Comparison of ENCODE assay signal across 33 cellular contexts in genomic region chr21:20253261-20253660, GRCh38.
"Had no signal": no experiment of that assay in that cellular context is flagged by ENCODE, and none has a peak within 500 bp of the region (broad histone marks: within the 10 kb centered on the region; RNA-seq: fewer than 3 reads in every experiment).

No MANE protein-coding gene starts in this region.

- H3K4me3 ChIP-seq: adrenal gland, body of pancreas, esophagus muscularis mucosa, gastrocnemius medialis had no signal

- H3K4me1 Mint-ChIP-seq: activated B cell treated with CpG ODN at 0.5 μM for 24 hours; activated CD8-positive, alpha-beta memory T cell treated with anti-CD3 and anti-CD28 coated beads, Interleukin-2, amount 10 ng/mL, durations not matched to agents 7 days and 5 days; activated naive CD4-positive, alpha-beta T cell treated with anti-CD3 and anti-CD28 coated beads, Interleukin-2, amount 50 U/mL, for 24 hours; activated naive CD8-positive, alpha-beta T cell treated with anti-CD3 and anti-CD28 coated beads for 36 hours; activated naive CD8-positive, alpha-beta T cell treated with anti-CD3 and anti-CD28 coated beads, Interleukin-2, amount 50 U/mL, for 24 hours; T-helper 17 cell had no signal

- H3K36me3 Mint-ChIP-seq: activated CD8-positive, alpha-beta memory T cell treated with anti-CD3 and anti-CD28 coated beads, Interleukin-2, amount 10 ng/mL, durations not matched to agents 7 days and 5 days; activated naive CD4-positive, alpha-beta T cell treated with anti-CD3 and anti-CD28 coated beads, Interleukin-2, amount 50 U/mL, for 24 hours; activated naive CD8-positive, alpha-beta T cell treated with anti-CD3 and anti-CD28 coated beads for 36 hours had no signal

- H3K27ac ChIP-seq: adrenal gland, body of pancreas, esophagus muscularis mucosa, foreskin keratinocyte, gastrocnemius medialis, WERI-Rb-1 had no signal

- DNase-seq: activated B cell treated with CpG ODN at 0.5 μM for 24 hours; activated CD4-positive, alpha-beta T cell treated with anti-CD3 and anti-CD28 coated beads for 48 hours; activated CD4-positive, alpha-beta T cell treated with anti-CD3 and anti-CD28 coated beads, Interleukin-2, amount 50 U/mL, for 1 hour; activated CD4-positive, alpha-beta T cell treated with anti-CD3 and anti-CD28 coated beads, Interleukin-2, amount 50 U/mL, for 48 hours; activated CD8-positive, alpha-beta memory T cell treated with anti-CD3 and anti-CD28 coated beads, Interleukin-2, amount 10 ng/mL, durations not matched to agents 7 days and 5 days; activated CD8-positive, alpha-beta memory T cell treated with anti-CD3 and anti-CD28 coated beads, Interleukin-2, amount 50 U/mL, for 4 hours; activated CD8-positive, alpha-beta T cell treated with anti-CD3 and anti-CD28 coated beads for 36 hours; activated effector memory CD4-positive, alpha-beta T cell treated with anti-CD3 and anti-CD28 coated beads, Interleukin-2, amount 50 U/mL, for 16 hours; activated naive CD4-positive, alpha-beta T cell treated with anti-CD3 and anti-CD28 coated beads for 36 hours; activated naive CD8-positive, alpha-beta T cell treated with anti-CD3 and anti-CD28 coated beads for 36 hours; activated naive CD8-positive, alpha-beta T cell treated with anti-CD3 and anti-CD28 coated beads, Interleukin-2, amount 50 U/mL, for 24 hours; activated T-cell treated with anti-CD3 and anti-CD28 coated beads, Interleukin-2, amount 50 U/mL, for 1 hour; activated T-cell treated with anti-CD3 and anti-CD28 coated beads, Interleukin-2, amount 50 U/mL, for 48 hours; adrenal gland; aorta; body of pancreas; cortex of kidney; dermis blood vessel endothelial cell; effector CD4-positive, alpha-beta T cell; effector memory CD8-positive, alpha-beta T cell; erythroblast; foreskin keratinocyte; gastrocnemius medialis; T-helper 1 cell; T-helper 17 cell; T1000; WERI-Rb-1 had no signal

- H3K27ac Mint-ChIP-seq: activated B cell treated with CpG ODN at 0.5 μM for 24 hours; activated CD8-positive, alpha-beta memory T cell treated with anti-CD3 and anti-CD28 coated beads, Interleukin-2, amount 10 ng/mL, durations not matched to agents 7 days and 5 days; activated CD8-positive, alpha-beta T cell treated with anti-CD3 and anti-CD28 coated beads for 36 hours; activated naive CD4-positive, alpha-beta T cell treated with anti-CD3 and anti-CD28 coated beads for 36 hours; activated naive CD4-positive, alpha-beta T cell treated with anti-CD3 and anti-CD28 coated beads, Interleukin-2, amount 50 U/mL, for 24 hours; activated naive CD8-positive, alpha-beta T cell treated with anti-CD3 and anti-CD28 coated beads for 36 hours; activated naive CD8-positive, alpha-beta T cell treated with anti-CD3 and anti-CD28 coated beads, Interleukin-2, amount 50 U/mL, for 24 hours; activated T-helper 1 cell treated with anti-CD3 and anti-CD28 coated beads, Interleukin-12 subunit alpha, Interleukin-12 subunit beta, Interleukin-2, Interleukin-4 antibody, amounts not matched to agents 30 ng/mL and 10 ng/mL and 1 ng/mL, durations not matched to agents 14 hours and 24 hours and 36 hours; activated T-helper 2 cell treated with anti-CD3 and anti-CD28 coated beads, Interferon-gamma antibody, Interleukin-2, Interleukin-4, amounts not matched to agents 10 μg/mL and 5 μg/mL and 100 μg/mL, durations not matched to agents 14 hours and 24 hours and 36 hours; effector memory CD8-positive, alpha-beta T cell; T-helper 17 cell; T-helper 2 cell treated with Interferon-gamma antibody and Interleukin-4, amounts not matched to agents 5 μg/mL and 100 μg/mL, for 36 hours had no signal

- H3K27me3 Mint-ChIP-seq: activated B cell treated with CpG ODN at 0.5 μM for 24 hours; activated CD8-positive, alpha-beta memory T cell treated with anti-CD3 and anti-CD28 coated beads, Interleukin-2, amount 10 ng/mL, durations not matched to agents 7 days and 5 days; activated CD8-positive, alpha-beta T cell treated with anti-CD3 and anti-CD28 coated beads for 36 hours; activated naive CD4-positive, alpha-beta T cell treated with anti-CD3 and anti-CD28 coated beads, Interleukin-2, amount 50 U/mL, for 24 hours; activated naive CD8-positive, alpha-beta T cell treated with anti-CD3 and anti-CD28 coated beads for 36 hours; activated naive CD8-positive, alpha-beta T cell treated with anti-CD3 and anti-CD28 coated beads, Interleukin-2, amount 50 U/mL, for 24 hours; effector memory CD8-positive, alpha-beta T cell; T-helper 17 cell had no signal

- ATAC-seq: activated CD4-positive, CD25-positive, alpha-beta regulatory T cell treated with anti-CD3 and anti-CD28 coated beads, Interleukin-2, amount 50 U/mL, for 24 hours; activated CD8-positive, alpha-beta memory T cell treated with anti-CD3 and anti-CD28 coated beads, Interleukin-2, amount 10 ng/mL, durations not matched to agents 7 days and 5 days; activated CD8-positive, alpha-beta T cell treated with anti-CD3 and anti-CD28 coated beads for 36 hours; activated naive CD8-positive, alpha-beta T cell treated with anti-CD3 and anti-CD28 coated beads, Interleukin-2, amount 50 U/mL, for 24 hours; body of pancreas; effector memory CD8-positive, alpha-beta T cell; foreskin keratinocyte; gastrocnemius medialis; T-helper 17 cell had no signal

- H3K9me3 Mint-ChIP-seq: activated naive CD4-positive, alpha-beta T cell treated with anti-CD3 and anti-CD28 coated beads for 36 hours; activated naive CD4-positive, alpha-beta T cell treated with anti-CD3 and anti-CD28 coated beads, Interleukin-2, amount 50 U/mL, for 24 hours; activated naive CD8-positive, alpha-beta T cell treated with anti-CD3 and anti-CD28 coated beads for 36 hours had no signal

- H3K4me3 Mint-ChIP-seq: activated B cell treated with CpG ODN at 0.5 μM for 24 hours; activated CD8-positive, alpha-beta memory T cell treated with anti-CD3 and anti-CD28 coated beads, Interleukin-2, amount 10 ng/mL, durations not matched to agents 7 days and 5 days; activated CD8-positive, alpha-beta T cell treated with anti-CD3 and anti-CD28 coated beads for 36 hours; activated naive CD4-positive, alpha-beta T cell treated with anti-CD3 and anti-CD28 coated beads for 36 hours; activated naive CD4-positive, alpha-beta T cell treated with anti-CD3 and anti-CD28 coated beads, Interleukin-2, amount 50 U/mL, for 24 hours; activated naive CD8-positive, alpha-beta T cell treated with anti-CD3 and anti-CD28 coated beads for 36 hours; activated naive CD8-positive, alpha-beta T cell treated with anti-CD3 and anti-CD28 coated beads, Interleukin-2, amount 50 U/mL, for 24 hours; activated T-helper 1 cell treated with anti-CD3 and anti-CD28 coated beads, Interleukin-12 subunit alpha, Interleukin-12 subunit beta, Interleukin-2, Interleukin-4 antibody, amounts not matched to agents 30 ng/mL and 10 ng/mL and 1 ng/mL, durations not matched to agents 14 hours and 24 hours and 36 hours; effector memory CD8-positive, alpha-beta T cell; T-helper 17 cell; T-helper 2 cell treated with Interferon-gamma antibody and Interleukin-4, amounts not matched to agents 5 μg/mL and 100 μg/mL, for 36 hours had no signal

- H3K4me1 ChIP-seq: adrenal gland, body of pancreas, esophagus muscularis mucosa, foreskin keratinocyte, gastrocnemius medialis had no signal

- H3K36me3 ChIP-seq: adrenal gland, esophagus muscularis mucosa, gastrocnemius medialis, WERI-Rb-1 had no signal

- H3K27me3 ChIP-seq: adrenal gland, body of pancreas, esophagus muscularis mucosa, foreskin keratinocyte, gastrocnemius medialis had no signal
